ENCODE assay signal across 8 cellular contexts in the genomic region with DNA sequence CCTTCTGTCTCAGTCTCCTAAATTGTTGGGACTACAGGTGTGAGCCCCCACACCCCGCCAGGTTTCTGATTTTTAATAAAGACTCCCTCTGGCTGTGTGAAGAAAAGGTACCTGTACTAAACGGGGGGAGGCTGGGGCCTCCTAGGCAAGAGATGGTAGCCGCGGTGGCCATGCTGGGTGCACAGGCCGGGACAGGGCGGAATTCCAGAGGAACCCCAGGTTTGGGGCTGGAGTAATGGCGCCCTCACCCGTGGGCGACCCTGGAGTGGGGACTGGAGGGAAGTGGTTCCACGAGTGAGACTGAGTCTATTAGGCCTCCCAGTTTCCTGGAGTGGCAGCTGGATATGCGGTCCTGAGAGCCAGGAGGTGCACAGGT. TPM values are rescaled to one million over a fixed set of nuclear protein-coding genes. Genes with fewer than 3 reads are reported as not detected.
DNase-seq lines count a peak whose midpoint lies in the region; ATAC-seq and TF ChIP-seq lines count a peak whose summit lies in the region.

No MANE protein-coding gene starts in this region.

- H3K4me1 ChIP-seq in ES-I3 (ENCODE audit: insufficient read depth, low read length) (no peaks in the 10 kb centered on the region; the same call in 1 of the 2 replicates), skeletal muscle satellite cell (ENCODE audit: control insufficient read depth, insufficient read depth, low read length) (peaks cover 47% of the 10 kb centered on the region)

- H3K79me2 ChIP-seq in SU-DHL-6 (ENCODE audit: insufficient read depth, low read length): peaks cover 11% of the 10 kb centered on the region; the same call in 1 of the 2 replicates

- H3F3A ChIP-seq in SU-DHL-6 (ENCODE audit: insufficient read depth): peaks cover 32% of the 10 kb centered on the region

- no peak for ATAC-seq in HG02885 (IDR thresholded peaks at IDR 0.05; ENCODE audit: poor library complexity, unreplicated experiment)
- no peak for ATAC-seq in HG03520 (IDR thresholded peaks at IDR 0.05; ENCODE audit: unreplicated experiment)

- H3K9me3 ChIP-seq in ES-I3 (ENCODE audit: control insufficient read depth, insufficient read depth, low read length) (no peaks in the 10 kb centered on the region), SU-DHL-6 (ENCODE audit: insufficient read depth, low read length) (no peaks in the 10 kb centered on the region), skeletal muscle satellite cell (replicated peaks; ENCODE audit: low read length) (no peaks in the 10 kb centered on the region)

- peaks cover 14% of the 10 kb centered on the region for H3K9me3 Mint-ChIP-seq in glutamatergic neuron (ENCODE audit: unreplicated experiment)

- no peaks in the 10 kb centered on the region for H3K9me2 ChIP-seq in SU-DHL-6 (replicated peaks; ENCODE audit: insufficient read depth, low read length)

- no peaks in the 10 kb centered on the region for H3K36me3 Mint-ChIP-seq in glutamatergic neuron (ENCODE audit: unreplicated experiment)

- H3K4me2 ChIP-seq in SU-DHL-6 (ENCODE audit: low read depth, low read length, poor library complexity, severe bottlenecking) (no peak overlapping the region), skeletal muscle satellite cell (ENCODE audit: low read length) (peak overlapping the region; percentile 96)

- peaks cover 17% of the 10 kb centered on the region for H3K27me3 Mint-ChIP-seq in glutamatergic neuron (ENCODE audit: unreplicated experiment)

- TF ChIP-seq CTCF in SU-DHL-6 (IDR thresholded peaks at IDR 0.05; ENCODE audit: insufficient read depth, low read length, poor library complexity, severe bottlenecking): no peak
- TF ChIP-seq CTCF in glutamatergic neuron (IDR thresholded peaks at IDR 0.05; ENCODE audit: partially characterized antibody, unreplicated experiment): no peak

- DNase-seq in glutamatergic neuron (no peak), glomerular visceral epithelial cell (ENCODE audit: extremely low spot score) (no peak), GOT3 (lab: John Stamatoyannopoulos, UW) (no peak)

- no peak overlapping the region for H3K27ac ChIP-seq in SU-DHL-6 (ENCODE audit: low read depth, low read length)

- H2AFZ ChIP-seq in SU-DHL-6 (ENCODE audit: low read depth, low read length, severe bottlenecking): no peak overlapping the region

- H3K27ac Mint-ChIP-seq in glutamatergic neuron (ENCODE audit: unreplicated experiment): peak overlapping the region; percentile 72

- no peaks in the 10 kb centered on the region for H3K36me3 ChIP-seq in ES-I3 (ENCODE audit: insufficient read depth, low read length)
- no peaks in the 10 kb centered on the region for H3K36me3 ChIP-seq in SU-DHL-6 (ENCODE audit: low read length)
- peaks cover 16% of the 10 kb centered on the region for H3K36me3 ChIP-seq in skeletal muscle satellite cell (ENCODE audit: insufficient read depth, low read length)

- H3K27me3 ChIP-seq in SU-DHL-6 (ENCODE audit: low read length): no peaks in the 10 kb centered on the region
- H3K27me3 ChIP-seq in skeletal muscle satellite cell (ENCODE audit: control insufficient read depth, insufficient read depth, low read length): no peaks in the 10 kb centered on the region

- H3K4me1 Mint-ChIP-seq in glutamatergic neuron (ENCODE audit: low read depth, unreplicated experiment): peaks cover 2% of the 10 kb centered on the region

- peak overlapping the region; percentile 75 for H3K4me3 Mint-ChIP-seq in glutamatergic neuron (ENCODE audit: unreplicated experiment)

- H4K20me1 ChIP-seq in SU-DHL-6 (ENCODE audit: low read depth, low read length): no peaks in the 10 kb centered on the region

- H3K9ac ChIP-seq in ES-I3 (ENCODE audit: low read depth, low read length) (peak overlapping the region; percentile 74), SU-DHL-6 (ENCODE audit: low read length) (peak overlapping the region; percentile 14; the same call in 1 of the 2 replicates), skeletal muscle satellite cell (ENCODE audit: low read depth, low read length) (peak overlapping the region; percentile 64)

- H3K4me3 ChIP-seq in SU-DHL-6 (ENCODE audit: insufficient read depth, low read length, poor library complexity, severe bottlenecking): no peak overlapping the region
- H3K4me3 ChIP-seq in skeletal muscle satellite cell (ENCODE audit: low read length): no peak overlapping the region

RNA-seq across cellular contexts. Expression of a gene that starts 1.6 kb away (rescaled TPM):
- 74.7 TPM for total RNA-seq in glutamatergic neuron (ENCODE audit: unreplicated experiment)
- total RNA-seq in skeletal muscle satellite cell (2012; rRNA removed): 3.3 and 4.8 TPM in 2 replicates

RNA-seq across cellular contexts. Expression of a gene that starts 2.1 kb away (rescaled TPM):
- 129 TPM for total RNA-seq in glutamatergic neuron (ENCODE audit: unreplicated experiment)
- 33.9 and 42.1 TPM in 2 replicates for total RNA-seq in skeletal muscle satellite cell (2012; rRNA removed)

RNA-seq across cellular contexts. Expression of a gene that starts 9.0 kb away (rescaled TPM):
- total RNA-seq in glutamatergic neuron (ENCODE audit: unreplicated experiment): 325 TPM
- 21.3 and 31.0 TPM in 2 replicates for total RNA-seq in skeletal muscle satellite cell (2012; rRNA removed)

RNA-seq across cellular contexts. Expression of a gene that starts 29.7 kb away (rescaled TPM):
- 341 TPM for total RNA-seq in glutamatergic neuron (ENCODE audit: unreplicated experiment)
- total RNA-seq in skeletal muscle satellite cell (2012; rRNA removed): 165 and 205 TPM in 2 replicates

RNA-seq across cellular contexts. Expression of a gene that starts 33.8 kb away (rescaled TPM):
- 48.2 TPM for total RNA-seq in glutamatergic neuron (ENCODE audit: unreplicated experiment)
- total RNA-seq in skeletal muscle satellite cell (2012; rRNA removed): 50.7 and 61.9 TPM in 2 replicates

Comparison
In these comparisons a context has a peak if more than half of its experiments do, and no peak if none do; other contexts are left out.
1. H3K9ac ChIP-seq: peak in every context shown above with its lines; median percentile 74 in ES-I3; 64 in skeletal muscle satellite cell; 14 in SU-DHL-6.